Comparison of ENCODE assay signal across 8 cellular contexts in genomic region chr16:48244080-48244862, GRCh38. TPM values are rescaled to one million over a fixed set of nuclear protein-coding genes. Genes with fewer than 3 reads are reported as not detected.
DNase-seq lines count a peak whose midpoint lies in the region; ATAC-seq lines count a peak whose summit lies in the region.

TSS of gene LONP2 (plus strand) at chr16:48244300. CDS start at chr16:48244389, 89 bp downstream.

- peaks cover 10% of the 10 kb centered on the region for H3K9me3 ChIP-seq in BLaER1

- DNase-seq in GM19240 (ENCODE audit: insufficient read length, low spot score) (peak; percentile 52), NCI-H526 treated with DMSO at 0.1 percent for 48 hours (lab: John Stamatoyannopoulos, UW) (peak; percentile 61), dedifferentiated amniotic fluid mesenchymal stem cell (ENCODE audit: extremely low spot score) (peak; percentile 79), left lobe of liver (ENCODE audit: low spot score) (peak; percentile 97)
- DNase-seq in activated CD4-positive, alpha-beta T cell treated with anti-CD3 and anti-CD28 coated beads, Interleukin-2, amount 50 U/mL, for 1 hour = peak; percentile 88
- DNase-seq in stimulated activated CD4-positive, alpha-beta T cell treated with anti-CD3 and anti-CD28 coated beads, Interleukin-2, amount 100 ng/mL, for 24 hours = peak; percentile 94 to 95

- H3K27ac ChIP-seq in BLaER1 = peak within 1 kb of the TSS; percentile 81

- peak within 1 kb of the TSS; percentile 91 for H3K9ac ChIP-seq in BLaER1

- 0 out of 2 replicates have a peak, but pooled peaks cover 6% of the 10 kb centered on the region for H3K36me3 ChIP-seq in BLaER1

- peak; percentile 95 for ATAC-seq in HG03460 (IDR thresholded peaks at IDR 0.05; ENCODE audit: unreplicated experiment)
- peak; percentile 86 for ATAC-seq in left lobe of liver

- H3K27me3 ChIP-seq in BLaER1 = no peaks in the 10 kb centered on the region

- H4K20me1 ChIP-seq in BLaER1 = peaks cover 50% of the 10 kb centered on the region

- H3K4me1 ChIP-seq in BLaER1 = peaks cover 25% of the 10 kb centered on the region

- H3K4me3 ChIP-seq in BLaER1 = peak within 1 kb of the TSS; percentile 94

- peak within 1 kb of the TSS; percentile 97 for H3K4me2 ChIP-seq in BLaER1

RNA-seq across cellular contexts. Expression of gene LONP2, which starts in this region (rescaled TPM):
- 162 TPM for total RNA-seq in left lobe of liver

Comparison
In these comparisons a context has a peak if more than half of its experiments do, and no peak if none do; other contexts are left out.
1. Peak in every context shown above with its lines: DNase-seq, ATAC-seq, H3K4me3 ChIP-seq and H3K27ac ChIP-seq.